ENCODE assay signal across 9 cellular contexts in the genomic region with DNA sequence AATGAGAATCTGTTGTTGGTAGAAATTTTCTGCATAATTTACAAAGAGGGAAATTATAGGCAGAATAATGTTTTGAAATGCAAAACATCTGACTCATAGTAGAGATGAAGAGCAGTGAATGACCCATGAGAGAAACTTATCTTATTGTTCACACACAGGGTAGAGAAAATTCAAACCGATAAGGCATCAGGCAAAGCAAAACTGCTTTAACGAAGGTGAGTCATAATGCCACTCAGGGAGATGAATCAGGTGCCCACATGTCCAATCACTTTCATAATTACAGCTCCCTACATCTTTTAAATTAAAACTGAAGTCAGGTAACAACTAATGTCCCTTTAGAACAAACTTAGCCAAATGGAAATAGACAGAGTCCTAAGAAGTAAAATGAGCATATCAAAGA.
A peak's percentile ranks its signal among the peaks of the same experiment; 100 is the strongest.
DNase-seq lines count a peak whose midpoint lies in the region; ATAC-seq lines count a peak whose summit lies in the region.
"Had no signal": no experiment of that assay in that cellular context is flagged by ENCODE, and none has a peak within 500 bp of the region (broad histone marks: within the 10 kb centered on the region; RNA-seq: fewer than 3 reads in every experiment).

No MANE protein-coding gene starts in this region.

- H3K9me2 ChIP-seq in GM23248 (ENCODE audit: insufficient read depth) = no peaks in the 10 kb centered on the region

- no peaks in the 10 kb centered on the region for H3K4me1 ChIP-seq in GM23248 (ENCODE audit: insufficient read depth)

- ATAC-seq in GM18907 (IDR thresholded peaks at IDR 0.05; ENCODE audit: unreplicated experiment) (peak; percentile 94), HG03378 (IDR thresholded peaks at IDR 0.05; ENCODE audit: unreplicated experiment) (peak; percentile 94)

- H3K27me3 ChIP-seq in GM23248 (replicated peaks; ENCODE audit: insufficient read depth) = no peaks in the 10 kb centered on the region

- H3K79me2 ChIP-seq in GM23248 (ENCODE audit: insufficient read depth) = no peaks in the 10 kb centered on the region

- no peaks in the 10 kb centered on the region for H3F3A ChIP-seq in GM23248 (ENCODE audit: insufficient read depth)

- no peak overlapping the region for H3K4me2 ChIP-seq in GM23248 (ENCODE audit: unreplicated experiment)

- H4K20me1 ChIP-seq in GM23248 (ENCODE audit: insufficient read depth) = no peaks in the 10 kb centered on the region

- H2AFZ ChIP-seq in GM23248 = no peak overlapping the region

- 26% methylated on average over 2 of the region's 2 CpGs for WGBS in GM23248 (ENCODE audit: low coverage in 1 of 2, low lambda C conversion rate in 2 of 2, missing lambda C conversion rate in 2 of 2), 2 experiments

- in situ Hi-C loops in GM23248 (cut with MboI) = no loop called here

- no peaks in the 10 kb centered on the region for H3K9me3 ChIP-seq in GM23248 (ENCODE audit: low read depth)

- H3K9ac ChIP-seq in GM23248 = no peak overlapping the region

- H3K36me3 ChIP-seq in GM23248 (ENCODE audit: low read depth) = no peaks in the 10 kb centered on the region

- no peak overlapping the region for H3K4me3 ChIP-seq in GM23248

- DNase-seq in A172 (ENCODE audit: low spot score) = peak; percentile 48
- peak; percentile 1 for DNase-seq in GM23248
- DNase-seq in MV-4-11 (lab: John Stamatoyannopoulos, UW) = no peak
- DNase-seq in NCI-H2227 treated with DMSO at 0.1 percent for 48 hours (lab: John Stamatoyannopoulos, UW) = no peak
- DNase-seq in HCEC 1CT = no peak
- DNase-seq in activated gamma-delta T cell treated with Interleukin-2 at 50 U/mL for 16 hours = no peak
- DNase-seq: IMR-90 had no signal

- no peak overlapping the region for H3K27ac ChIP-seq in GM23248

Comparison
In these comparisons a context has a peak if more than half of its experiments do, and no peak if none do; other contexts are left out.
1. DNase-seq: peak in A172 (single experiment) and GM23248 (single experiment); none in MV-4-11 (single experiment), NCI-H2227 treated with DMSO at 0.1 percent for 48 hours (single experiment), HCEC 1CT (single experiment) and activated gamma-delta T cell treated with Interleukin-2 at 50 U/mL for 16 hours (single experiment).